Comparison of ENCODE assay signal across 15 cellular contexts in genomic region chr1:79325705-79326104, GRCh38.
DNase-seq lines count a peak whose midpoint lies in the region; ATAC-seq and TF ChIP-seq lines count a peak whose summit lies in the region.
"Had no signal": no experiment of that assay in that cellular context is flagged by ENCODE, and none has a peak within 500 bp of the region (broad histone marks: within the 10 kb centered on the region; RNA-seq: fewer than 3 reads in every experiment).

No MANE protein-coding gene starts in this region.

- no peak overlapping the region for H2AFZ ChIP-seq in fibroblast of lung (ENCODE audit: low read length)

- TF ChIP-seq CTCF in fibroblast of lung (conservative IDR thresholded peaks at IDR 0.05 in 1 of 2, IDR thresholded peaks at IDR 0.05 in 1 of 2; ENCODE audit: low read depth in 1 of 2, low read length in 2 of 2) (no peak), foreskin keratinocyte (conservative IDR thresholded peaks at IDR 0.05) (no peak)

- no peaks in the 10 kb centered on the region for H3K27me3 ChIP-seq in fibroblast of lung (ENCODE audit: control insufficient read depth, insufficient read depth, low read length)
- H3K27me3 ChIP-seq in foreskin keratinocyte: no peaks in the 10 kb centered on the region
- H3K27me3 ChIP-seq: BE2C had no signal

- H3K9ac ChIP-seq in fibroblast of lung (ENCODE audit: insufficient read depth, low read length): no peak overlapping the region
- H3K9ac ChIP-seq: KMS-11 had no signal

- H3K4me2 ChIP-seq in fibroblast of lung (ENCODE audit: extremely low read depth, insufficient read depth, low read length): no peak overlapping the region
- H3K4me2 ChIP-seq: KMS-11 had no signal

- ATAC-seq in foreskin keratinocyte: no peak
- ATAC-seq in HG03342 (IDR thresholded peaks at IDR 0.05; ENCODE audit: unreplicated experiment): no peak

- no peaks in the 10 kb centered on the region for H3K36me3 ChIP-seq in fibroblast of lung (ENCODE audit: control insufficient read depth, insufficient read depth, low read length)
- H3K36me3 ChIP-seq: BE2C, HAP-1 had no signal

- DNase-seq in amniotic epithelial cell (ENCODE audit: low read depth): peak; percentile 12
- DNase-seq in fibroblast of lung (ENCODE audit: low read depth in 2 of 2): peak; percentile 0 to 27
- peak; percentile 3 to 6 for DNase-seq in foreskin keratinocyte
- DNase-seq in HUDEP-2 (lab: John Stamatoyannopoulos, UW; ENCODE audit: unreplicated experiment in 76 of 76): no peak
- DNase-seq in NCI-H2227 treated with DMSO at 0.1 percent for 48 hours (lab: John Stamatoyannopoulos, UW): no peak
- no peak for DNase-seq in RPMI8226
- DNase-seq: ACHN; BE2C; C1 segment of cervical spinal cord; CD4-positive, CD25-positive, alpha-beta regulatory T cell; CD8-positive, alpha-beta memory T cell; COR-L47 had no signal

- H3K27ac ChIP-seq in fibroblast of lung (ENCODE audit: insufficient read depth, low read length) (no peak overlapping the region), foreskin keratinocyte (no peak overlapping the region)
- H3K27ac ChIP-seq: KMS-11 had no signal

- H3K4me1 ChIP-seq in fibroblast of lung (ENCODE audit: control insufficient read depth, extremely low read depth, insufficient read depth, low read length) (peaks cover 3% of the 10 kb centered on the region), foreskin keratinocyte (peaks cover 8% of the 10 kb centered on the region)
- H3K4me1 ChIP-seq: BE2C, HAP-1 had no signal

- H3K9me3 ChIP-seq in fibroblast of lung (ENCODE audit: control insufficient read depth, insufficient read depth, low read depth, low read length): no peaks in the 10 kb centered on the region
- H3K9me3 ChIP-seq: BE2C, HAP-1 had no signal

- H3K4me3 ChIP-seq in fibroblast of lung (replicated peaks in 1 of 4; ENCODE audit: control extremely low read depth in 1 of 4, insufficient read depth in 1 of 4, low read depth in 3 of 4, low read length in 4 of 4): no peak overlapping the region
- H3K4me3 ChIP-seq: HAP-1 had no signal

- H3K79me2 ChIP-seq in fibroblast of lung (ENCODE audit: control insufficient read depth, insufficient read depth, low read length): no peaks in the 10 kb centered on the region

- no peaks in the 10 kb centered on the region for H4K20me1 ChIP-seq in fibroblast of lung (ENCODE audit: control insufficient read depth, extremely low read depth, insufficient read depth, low read length)

Comparison
In these comparisons a context has a peak if more than half of its experiments do, and no peak if none do; other contexts are left out.
1. DNase-seq: peak in amniotic epithelial cell (single experiment), fibroblast of lung (2 of 2) and foreskin keratinocyte (2 of 2); none in HUDEP-2 (0 of 76), NCI-H2227 treated with DMSO at 0.1 percent for 48 hours (single experiment) and RPMI8226 (single experiment).